ENCODE assay signal across 8 cellular contexts in the genomic region with DNA sequence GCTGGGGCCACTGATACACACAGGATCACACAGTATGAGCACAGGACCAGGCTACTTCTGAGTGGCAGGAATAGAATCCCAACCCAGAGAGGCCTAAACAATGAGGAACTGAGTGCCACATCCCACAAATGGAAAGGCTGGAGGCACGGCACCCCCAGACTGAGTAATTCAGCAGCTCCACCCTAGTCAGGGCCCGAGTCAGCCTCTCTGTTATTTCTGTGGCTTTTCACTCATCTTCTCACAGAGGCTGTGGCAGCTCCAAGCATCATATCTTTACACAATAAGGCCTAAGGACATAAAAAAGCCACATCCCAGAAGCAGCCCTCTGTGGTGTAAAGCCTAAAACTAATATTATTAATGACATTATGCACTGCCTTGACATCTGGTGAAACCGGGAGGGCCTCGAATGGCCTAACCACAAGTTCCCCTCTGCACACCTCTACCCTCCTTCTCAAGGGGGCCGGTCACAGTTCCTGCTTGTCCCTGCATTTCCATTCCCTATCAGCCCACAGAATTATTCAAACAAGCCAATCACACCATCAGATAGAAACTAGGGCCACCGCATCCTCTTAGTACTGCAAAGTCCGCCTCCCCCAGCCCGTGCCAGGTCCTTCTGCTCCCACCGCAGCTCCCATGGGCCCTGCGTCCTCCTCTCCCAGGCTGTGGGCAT. TPM values are rescaled to one million over a fixed set of nuclear protein-coding genes. Genes with fewer than 3 reads are reported as not detected.
DNase-seq lines count a peak whose midpoint lies in the region; ATAC-seq and TF ChIP-seq lines count a peak whose summit lies in the region.

No MANE protein-coding gene starts in this region.

- no peaks in the 10 kb centered on the region for H3K4me1 Mint-ChIP-seq in activated T-helper 17 cell treated with anti-CD3 and anti-CD28 coated beads, Interleukin-2, amount 50 U/mL, for 72 hours
- H3K4me1 Mint-ChIP-seq in naive thymus-derived CD8-positive, alpha-beta T cell = peaks cover 0 to 5% (median 2%) of the 10 kb centered on the region in 4 donors
- H3K4me1 Mint-ChIP-seq in endothelial cell (ENCODE audit: unreplicated experiment) = peaks cover 2% of the 10 kb centered on the region

- POLR2A ChIA-PET in naive thymus-derived CD8-positive, alpha-beta T cell (lab: Charles Lee) = no interaction called here

- DNase-seq in EH (ENCODE audit: low read depth) = peak; percentile 6
- no peak for DNase-seq in RKO (ENCODE audit: low spot score)
- no peak for DNase-seq in naive thymus-derived CD8-positive, alpha-beta T cell
- no peak for DNase-seq in endothelial cell (ENCODE audit: low spot score)
- DNase-seq in D341Med (ENCODE audit: low spot score) = no peak

- no peaks in the 10 kb centered on the region for H3K9me3 Mint-ChIP-seq in activated T-helper 17 cell treated with anti-CD3 and anti-CD28 coated beads, Interleukin-2, amount 50 U/mL, for 72 hours
- H3K9me3 Mint-ChIP-seq in naive thymus-derived CD8-positive, alpha-beta T cell = no peaks in the 10 kb centered on the region
- H3K9me3 Mint-ChIP-seq in endothelial cell (ENCODE audit: unreplicated experiment) = no peaks in the 10 kb centered on the region

- H3K27me3 Mint-ChIP-seq in activated T-helper 17 cell treated with anti-CD3 and anti-CD28 coated beads, Interleukin-2, amount 50 U/mL, for 72 hours = no peaks in the 10 kb centered on the region
- peaks cover 0 to 1% (median 0%) of the 10 kb centered on the region in 5 donors for H3K27me3 Mint-ChIP-seq in naive thymus-derived CD8-positive, alpha-beta T cell
- H3K27me3 Mint-ChIP-seq in endothelial cell (ENCODE audit: unreplicated experiment) = peaks cover 9% of the 10 kb centered on the region

- TF ChIP-seq CTCF in endothelial cell (IDR thresholded peaks at IDR 0.05; ENCODE audit: unreplicated experiment) = no peak

- H3K27ac Mint-ChIP-seq in activated T-helper 17 cell treated with anti-CD3 and anti-CD28 coated beads, Interleukin-2, amount 50 U/mL, for 72 hours = no peak overlapping the region
- H3K27ac Mint-ChIP-seq in naive thymus-derived CD8-positive, alpha-beta T cell = peak overlapping the region in 1 of 10 donors; percentile 88
- no peak overlapping the region for H3K27ac Mint-ChIP-seq in endothelial cell (ENCODE audit: unreplicated experiment)

- H3K36me3 Mint-ChIP-seq in activated T-helper 17 cell treated with anti-CD3 and anti-CD28 coated beads, Interleukin-2, amount 50 U/mL, for 72 hours (ENCODE audit: low read depth) = no peaks in the 10 kb centered on the region
- H3K36me3 Mint-ChIP-seq in naive thymus-derived CD8-positive, alpha-beta T cell = no peaks in the 10 kb centered on the region
- H3K36me3 Mint-ChIP-seq in endothelial cell (ENCODE audit: low read depth, unreplicated experiment) = no peaks in the 10 kb centered on the region

- no peak overlapping the region for H3K4me3 Mint-ChIP-seq in activated T-helper 17 cell treated with anti-CD3 and anti-CD28 coated beads, Interleukin-2, amount 50 U/mL, for 72 hours
- H3K4me3 Mint-ChIP-seq in naive thymus-derived CD8-positive, alpha-beta T cell = no peak overlapping the region
- no peak overlapping the region for H3K4me3 Mint-ChIP-seq in endothelial cell (ENCODE audit: unreplicated experiment)

- ATAC-seq in GM19351 (IDR thresholded peaks at IDR 0.05; ENCODE audit: unreplicated experiment) (peak; percentile 76), HG03039 (IDR thresholded peaks at IDR 0.05; ENCODE audit: unreplicated experiment) (peak; percentile 72)
- ATAC-seq in activated T-helper 17 cell treated with anti-CD3 and anti-CD28 coated beads, Interleukin-2, amount 50 U/mL, for 72 hours (replicated peaks) = peak; percentile 37
- ATAC-seq in naive thymus-derived CD8-positive, alpha-beta T cell = no peak

RNA-seq across cellular contexts. Expression of a gene that starts 12.5 kb away (rescaled TPM):
- 10 to 100 TPM; 47.2 to 65.9 TPM for total RNA-seq in activated T-helper 17 cell treated with anti-CD3 and anti-CD28 coated beads, Interleukin-2, amount 50 U/mL, for 72 hours
- total RNA-seq in naive thymus-derived CD8-positive, alpha-beta T cell = 100 to 1,000 TPM; 116 to 117 TPM
- polyA plus RNA-seq in naive thymus-derived CD8-positive, alpha-beta T cell = 100 to 1,000 TPM; 158 to 284 (median 273) TPM
- total RNA-seq in endothelial cell (ENCODE audit: unreplicated experiment) = not detected

Comparison
In these comparisons a context has a peak if more than half of its experiments do, and no peak if none do; other contexts are left out.
1. ATAC-seq: peak in GM19351 (single experiment), HG03039 (single experiment) and activated T-helper 17 cell treated with anti-CD3 and anti-CD28 coated beads, Interleukin-2, amount 50 U/mL, for 72 hours (single experiment); none in naive thymus-derived CD8-positive, alpha-beta T cell (0 of 2).
2. RNA of a gene that starts 12.5 kb away (total RNA-seq): 116 to 117 TPM in naive thymus-derived CD8-positive, alpha-beta T cell and 47.2 to 65.9 TPM in activated T-helper 17 cell treated with anti-CD3 and anti-CD28 coated beads, Interleukin-2, amount 50 U/mL, for 72 hours; not detected in endothelial cell (single experiment); every median in the first group is over 10 times any median in the second.